Comparison of ENCODE assay signal across 14 cellular contexts in genomic region chr3:11385908-11386307, GRCh38.
DNase-seq lines count a peak whose midpoint lies in the region; ATAC-seq, FAIRE-seq and TF ChIP-seq lines count a peak whose summit lies in the region.
"Had no signal": no experiment of that assay in that cellular context is flagged by ENCODE, and none has a peak within 500 bp of the region (broad histone marks: within the 10 kb centered on the region; RNA-seq: fewer than 3 reads in every experiment).

No MANE protein-coding gene starts in this region.

- no peak for ATAC-seq in HG03565 (IDR thresholded peaks at IDR 0.05; ENCODE audit: unreplicated experiment)

- H3K9me3 ChIP-seq in MM.1S (replicated peaks; ENCODE audit: insufficient read depth, low read length), result no peaks in the 10 kb centered on the region
- H3K9me3 ChIP-seq: colonic mucosa, esophagus squamous epithelium, prostate gland had no signal

- peak; percentile 81 for FAIRE-seq in RCC 7860 (lab: Jason Lieb, UNC)

- H3K4me3 ChIP-seq in MM.1S (ENCODE audit: low read length), result no peak overlapping the region
- H3K4me3 ChIP-seq: colonic mucosa, esophagus squamous epithelium, prostate gland had no signal

- H3K36me3 ChIP-seq in MM.1S (replicated peaks; ENCODE audit: insufficient read depth, low read length), result no peaks in the 10 kb centered on the region
- H3K36me3 ChIP-seq: colonic mucosa, prostate gland had no signal

- no peak overlapping the region for H2AFZ ChIP-seq in MM.1S (ENCODE audit: low read length)

- peak; percentile 54 for DNase-seq in Caki2 (ENCODE audit: low read depth)
- DNase-seq in RCC 7860 (ENCODE audit: low spot score), result peak; percentile 78
- DNase-seq in dermis microvascular lymphatic vessel endothelial cell (ENCODE audit: low read depth in 2 of 2), result peak; percentile 52 to 92
- DNase-seq in myocyte (ENCODE audit: low read depth), result peak; percentile 47
- no peak for DNase-seq in pons (ENCODE audit: low spot score)
- DNase-seq in MM.1S, result no peak
- DNase-seq in NCI-H187 (lab: John Stamatoyannopoulos, UW), result no peak
- DNase-seq: activated CD4-positive, alpha-beta T cell treated with anti-CD3 and anti-CD28 coated beads for 1 hour; activated CD8-positive, alpha-beta memory T cell treated with anti-CD3 and anti-CD28 coated beads, Interleukin-2, amount 50 U/mL, for 4 hours; esophagus squamous epithelium; T-helper 1 cell had no signal

- H3K4me2 ChIP-seq in MM.1S (ENCODE audit: low read depth, low read length), result no peak overlapping the region

- H3K79me2 ChIP-seq in MM.1S (ENCODE audit: low read length), result no peaks in the 10 kb centered on the region

- no peak overlapping the region for H3K27ac ChIP-seq in MM.1S (ENCODE audit: low read length)
- H3K27ac ChIP-seq: colonic mucosa, prostate gland had no signal

- no peaks in the 10 kb centered on the region for H3F3A ChIP-seq in MM.1S (ENCODE audit: insufficient read depth, low read length)

- no peak overlapping the region for H3K9ac ChIP-seq in MM.1S (ENCODE audit: low read length)

- no peak for TF ChIP-seq CTCF in MM.1S (IDR thresholded peaks at IDR 0.05; ENCODE audit: low read length)

- no peaks in the 10 kb centered on the region for H3K27me3 ChIP-seq in MM.1S (replicated peaks; ENCODE audit: insufficient read depth, low read length)
- H3K27me3 ChIP-seq: colonic mucosa, esophagus squamous epithelium had no signal

- H3K4me1 ChIP-seq in MM.1S (ENCODE audit: low read length), result no peaks in the 10 kb centered on the region
- H3K4me1 ChIP-seq: colonic mucosa, prostate gland had no signal

- no peaks in the 10 kb centered on the region for H4K20me1 ChIP-seq in MM.1S (ENCODE audit: insufficient read depth, low read length)

- in situ Hi-C loops in Caki2 (cut with HindIII; ENCODE audit: low pct_unique_long_range_greater_than_20kb, low sequenced_read_pairs), result no loop called here

- no peaks in the 10 kb centered on the region for H3K9me2 ChIP-seq in MM.1S (replicated peaks; ENCODE audit: insufficient read depth, low read length)

Comparison
In these comparisons a context has a peak if more than half of its experiments do, and no peak if none do; other contexts are left out.
1. DNase-seq: peak in Caki2 (single experiment), RCC 7860 (single experiment), dermis microvascular lymphatic vessel endothelial cell (2 of 2) and myocyte (single experiment); none in pons (single experiment), MM.1S (single experiment) and NCI-H187 (0 of 2).